10 cellular contexts compared by ENCODE assay signal in the genomic region with DNA sequence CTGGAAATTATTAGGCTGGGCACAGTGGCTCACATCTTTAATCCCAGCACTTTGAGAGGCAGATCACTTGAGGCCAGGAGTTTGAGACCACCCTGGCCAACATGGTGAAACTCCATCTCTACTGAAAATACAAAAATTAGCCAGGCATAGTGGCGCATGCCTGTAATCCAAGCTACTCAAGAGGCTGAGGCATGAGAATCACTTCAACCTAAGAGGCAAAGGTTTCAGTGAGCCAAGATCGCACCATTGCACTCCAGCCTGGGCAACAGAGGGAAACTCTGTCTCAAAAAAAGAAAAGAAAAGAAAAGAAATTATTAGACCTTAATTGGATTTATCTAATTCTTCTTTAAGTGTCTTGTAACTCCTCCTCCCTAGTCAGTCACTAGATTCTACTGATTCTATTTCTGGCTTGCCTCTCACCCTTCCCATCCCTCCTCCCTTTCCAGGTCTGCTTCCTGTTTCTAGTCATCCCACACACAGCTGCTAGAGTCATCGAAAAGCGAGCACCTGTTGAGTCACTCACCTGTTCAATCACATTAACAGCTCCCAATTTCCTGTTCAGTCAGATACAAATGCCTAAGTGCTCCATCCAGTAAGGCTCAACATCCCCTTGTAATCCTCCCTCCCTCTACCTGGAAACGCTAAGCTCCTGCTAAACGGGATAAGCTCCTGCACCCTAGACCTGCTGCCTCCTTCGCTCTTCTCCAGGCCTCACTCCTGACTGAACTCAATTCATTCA. TPM values are rescaled to one million over a fixed set of nuclear protein-coding genes. Genes with fewer than 3 reads are reported as not detected.
A peak's percentile ranks its signal among the peaks of the same experiment; 100 is the strongest.
DNase-seq lines count a peak whose midpoint lies in the region; ATAC-seq, FAIRE-seq and TF ChIP-seq lines count a peak whose summit lies in the region.
"Had no signal": no experiment of that assay in that cellular context is flagged by ENCODE, and none has a peak within 500 bp of the region (broad histone marks: within the 10 kb centered on the region; RNA-seq: fewer than 3 reads in every experiment).

No MANE protein-coding gene starts in this region.

- no peak overlapping the region for H3K27ac ChIP-seq in CD4-positive, CD25-positive, alpha-beta regulatory T cell (ENCODE audit: insufficient read depth, low read length, poor library complexity, severe bottlenecking)
- H3K27ac ChIP-seq in RWPE1 (no peak overlapping the region; the same call in 1 of the 2 replicates), endodermal cell (ENCODE audit: low read depth, low read length) (no peak overlapping the region)

- H3K4me1 Mint-ChIP-seq in CD4-positive, CD25-positive, alpha-beta regulatory T cell, result peaks cover 23 to 61% (median 34%) of the 10 kb centered on the region in 4 donors
- H3K4me1 Mint-ChIP-seq in HFFc6 (ENCODE audit: low read depth), result peaks cover 45% of the 10 kb centered on the region
- peaks cover 8% of the 10 kb centered on the region for H3K4me1 Mint-ChIP-seq in endodermal cell

- H3K4me3 Mint-ChIP-seq in CD4-positive, CD25-positive, alpha-beta regulatory T cell, result peak overlapping the region in 1 of 4 donors; percentile 19
- H3K4me3 Mint-ChIP-seq in HFFc6 (no peak overlapping the region), endodermal cell (no peak overlapping the region)

- peak; percentile 89 for FAIRE-seq in islet of Langerhans (lab: Jason Lieb, UNC)
- FAIRE-seq: frontal cortex had no signal

- DNase-seq in CD4-positive, CD25-positive, alpha-beta regulatory T cell, result no peak
- DNase-seq in HFFc6 (no peak), RWPE1 (ENCODE audit: low spot score) (peak; percentile 62), pons (ENCODE audit: low spot score) (no peak), lower leg skin (ENCODE audit: low spot score in 2 of 2) (no peak), endodermal cell (no peak)
- DNase-seq in stimulated activated CD4-positive, alpha-beta T cell treated with anti-CD3 and anti-CD28 coated beads, Interleukin-12 subunit alpha, Interleukin-12 subunit beta, amount 100 ng/mL, for 4 hours, result no peak
- DNase-seq: NCI-H1436 treated with DMSO at 0.1 percent for 48 hours had no signal

- no peak for ATAC-seq in CD4-positive, CD25-positive, alpha-beta regulatory T cell (ENCODE audit: low read depth in 2 of 2)

- CTCF ChIA-PET in RWPE1 (lab: Yijun Ruan, JAX), result interaction anchor here (0.6 kb wide), 1 partner anchor 12 kb away, joined by 3 read pairs; no protein-coding TSS in a partner anchor

- intact Hi-C loops in lower leg skin (cut with DNase I; ENCODE audit: low total_unique reads), result no loop called here

- no peak for TF ChIP-seq POLR2A in lower leg skin (IDR thresholded peaks at IDR 0.05)

- H3K27ac Mint-ChIP-seq in CD4-positive, CD25-positive, alpha-beta regulatory T cell, result peak overlapping the region in 2 of 3 donors; percentile 49 to 74
- H3K27ac Mint-ChIP-seq in HFFc6, result peak overlapping the region; percentile 37; the same call in 1 of the 2 replicates
- H3K27ac Mint-ChIP-seq in endodermal cell, result no peak overlapping the region

- H3K9ac ChIP-seq in endodermal cell (ENCODE audit: extremely low read depth, low read length, poor library complexity, severe bottlenecking), result no peak overlapping the region

- POLR2A ChIA-PET in RWPE1 (lab: Yijun Ruan, JAX; ENCODE audit: low non-redundant PET), result interaction anchor here (0.5 kb wide), 1 partner anchor 252 kb away, joined by 3 read pairs; no protein-coding TSS in a partner anchor

- H3K27me3 ChIP-seq in CD4-positive, CD25-positive, alpha-beta regulatory T cell (ENCODE audit: control insufficient read depth, insufficient read depth, low read length), result no peaks in the 10 kb centered on the region
- H3K27me3 ChIP-seq in endodermal cell (ENCODE audit: control insufficient read depth, insufficient read depth, low read length, poor library complexity, severe bottlenecking), result no peaks in the 10 kb centered on the region

- H3K36me3 ChIP-seq in CD4-positive, CD25-positive, alpha-beta regulatory T cell (ENCODE audit: control insufficient read depth, insufficient read depth, low read length), result peaks cover 34% of the 10 kb centered on the region
- H3K36me3 ChIP-seq in endodermal cell (ENCODE audit: control insufficient read depth, insufficient read depth, low read length), result no peaks in the 10 kb centered on the region

- peaks cover 36% of the 10 kb centered on the region for H3K36me3 Mint-ChIP-seq in CD4-positive, CD25-positive, alpha-beta regulatory T cell
- peaks cover 24% of the 10 kb centered on the region for H3K36me3 Mint-ChIP-seq in HFFc6 (ENCODE audit: low read depth)
- peaks cover 25% of the 10 kb centered on the region for H3K36me3 Mint-ChIP-seq in endodermal cell (ENCODE audit: low read depth)

- no peaks in the 10 kb centered on the region for H3K9me3 Mint-ChIP-seq in CD4-positive, CD25-positive, alpha-beta regulatory T cell
- H3K9me3 Mint-ChIP-seq in HFFc6 (no peaks in the 10 kb centered on the region), endodermal cell (no peaks in the 10 kb centered on the region)

- 63 to 78% methylated on average over 7 of the region's 7 CpGs for WGBS in lower leg skin, 2 donors
- 89 to 92% methylated on average over 6 to 7 of the region's 7 CpGs for WGBS in endodermal cell (ENCODE audit: insufficient coverage in 1 of 2, insufficient read length in 1 of 2), 2 experiments

- no peak overlapping the region for H3K4me3 ChIP-seq in CD4-positive, CD25-positive, alpha-beta regulatory T cell (ENCODE audit: low read depth, low read length)
- H3K4me3 ChIP-seq in lower leg skin (ENCODE audit: low read depth, poor library complexity, severe bottlenecking), result no peak overlapping the region
- H3K4me3 ChIP-seq in endodermal cell (ENCODE audit: low read length), result no peak overlapping the region

- peaks cover 11% of the 10 kb centered on the region for H3K4me1 ChIP-seq in CD4-positive, CD25-positive, alpha-beta regulatory T cell (ENCODE audit: control insufficient read depth, insufficient read depth, low read length, poor library complexity, severe bottlenecking)
- no peaks in the 10 kb centered on the region for H3K4me1 ChIP-seq in endodermal cell (ENCODE audit: control insufficient read depth, insufficient read depth, low read length)

- no peaks in the 10 kb centered on the region for H3K9me3 ChIP-seq in CD4-positive, CD25-positive, alpha-beta regulatory T cell (ENCODE audit: control insufficient read depth in 2 of 2, low read length in 2 of 2)
- no peaks in the 10 kb centered on the region for H3K9me3 ChIP-seq in endodermal cell (ENCODE audit: control insufficient read depth, low read length)

- H3K27me3 Mint-ChIP-seq in CD4-positive, CD25-positive, alpha-beta regulatory T cell, result no peaks in the 10 kb centered on the region
- H3K27me3 Mint-ChIP-seq in HFFc6 (ENCODE audit: insufficient read depth) (no peaks in the 10 kb centered on the region; the same call in 1 of the 2 replicates), endodermal cell (ENCODE audit: insufficient read depth) (no peaks in the 10 kb centered on the region)

- TF ChIP-seq CTCF in HFFc6 (IDR thresholded peaks at IDR 0.05), result no peak
- no peak for TF ChIP-seq CTCF in RWPE1 (conservative IDR thresholded peaks at IDR 0.05; ENCODE audit: low read depth)
- TF ChIP-seq CTCF in lower leg skin (IDR thresholded peaks at IDR 0.05), result no peak
- TF ChIP-seq CTCF in endodermal cell (conservative IDR thresholded peaks at IDR 0.05), result no peak

RNA-seq across cellular contexts. Expression of gene ERN1, which starts 34.6 kb away (rescaled TPM):
- 96.7 TPM for total RNA-seq in CD4-positive, CD25-positive, alpha-beta regulatory T cell
- polyA plus RNA-seq in CD4-positive, CD25-positive, alpha-beta regulatory T cell, result 10 to 100 TPM; 30.2 to 39.3 (median 35.1) TPM
- 10 to 100 TPM in 2 of 6 experiments, 1 to 10 TPM in 4; 6.8 to 12.8 (median 7.9) TPM for total RNA-seq in HFFc6 (2021; fragmentation: NEBNext Ultra II Directional; extraction: Animal tissue kit (Norgen Biotek cat#: 25700))
- total RNA-seq in lower leg skin, result 10 to 100 TPM; 18.2 to 44.0 (median 22.8) TPM
- 10 to 100 TPM in 1 of 2 donors, 1 to 10 TPM in 1; 9.0 to 13.7 TPM for total RNA-seq in endodermal cell
- polyA plus RNA-seq in endodermal cell (2013, experiment 1 of 2), result 3.0 TPM
- 3.6 TPM for polyA plus RNA-seq in endodermal cell (2013, experiment 2 of 2)
